ENCODE assay signal across 1 cellular context in the genomic region with DNA sequence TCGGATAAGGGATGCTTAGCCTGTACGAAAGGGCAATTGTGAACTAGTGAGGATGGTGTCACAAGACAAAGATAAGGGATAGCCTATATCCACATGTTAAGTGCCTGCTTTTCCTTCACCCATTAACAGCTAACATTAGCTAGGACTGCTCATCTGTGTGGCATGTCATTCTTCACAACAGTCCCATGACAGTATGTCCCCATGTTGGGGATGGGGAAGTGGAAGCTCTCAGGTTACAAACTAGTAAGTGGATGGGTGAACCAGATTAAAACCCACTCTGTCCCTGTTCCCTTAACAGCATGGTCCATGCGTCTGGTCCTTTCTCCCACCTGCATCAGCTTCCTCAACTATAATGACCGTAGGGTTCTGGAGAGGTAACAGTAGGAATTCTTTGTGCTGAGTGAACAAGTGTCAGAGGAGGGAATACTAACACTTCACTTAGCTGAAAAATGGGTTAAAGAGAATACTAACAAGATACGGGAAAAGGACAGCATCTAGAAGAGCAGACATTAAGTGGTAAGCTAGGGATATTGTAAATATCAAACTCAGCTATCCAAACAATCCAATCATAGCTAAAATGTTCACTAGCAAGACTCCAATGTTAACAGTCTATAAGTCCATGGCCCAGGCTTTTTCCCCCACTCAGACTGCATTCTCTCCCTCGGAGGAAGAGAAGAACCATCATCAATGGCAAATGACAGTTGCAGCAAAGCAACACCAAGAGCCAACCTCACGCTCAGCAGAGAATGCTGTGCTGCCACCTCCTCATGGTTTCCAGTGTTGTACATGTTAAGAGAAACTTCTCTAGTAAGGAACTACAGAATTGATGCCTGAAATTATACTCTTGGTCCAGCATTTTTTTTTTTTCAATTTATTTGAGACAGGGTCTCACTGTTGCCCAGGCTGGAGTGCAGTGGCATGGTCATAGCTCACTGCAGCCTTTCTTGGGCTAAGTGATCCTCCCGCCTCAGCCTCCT.
TF ChIP-seq lines count a peak whose summit lies in the region.

No MANE protein-coding gene starts in this region.

TF ChIP-seq in GM12878, 131 proteins besides CTCF, POLR2A, EP300 and RAD21 (continues in another document):
- TF ChIP-seq LARP7 (IDR thresholded peaks at IDR 0.05) (no peak), TCF7 (IDR thresholded peaks at IDR 0.05; ENCODE audit: borderline replicate concordance) (no peak), ESRRA (IDR thresholded peaks at IDR 0.05; ENCODE audit: low read length) (no peak), NRF1 (conservative IDR thresholded peaks at IDR 0.05; ENCODE audit: low read depth, low read length) (no peak), ZNF384 (IDR thresholded peaks at IDR 0.05; ENCODE audit: borderline replicate concordance, low read depth, low read length) (no peak), SPI1 (IDR thresholded peaks at IDR 0.05; ENCODE audit: borderline replicate concordance, insufficient read depth, low read depth, low read length) (0 out of 2 replicates have a peak, but pooled peaks have one; percentile 17), FOS (IDR thresholded peaks at IDR 0.05; ENCODE audit: borderline replicate concordance, extremely low read depth, insufficient read length) (no peak), HCFC1 (IDR thresholded peaks at IDR 0.05; ENCODE audit: low read length) (no peak), TCF12 (IDR thresholded peaks at IDR 0.05; ENCODE audit: low read depth, low read length) (no peak), MTA3 (IDR thresholded peaks at IDR 0.05; ENCODE audit: borderline replicate concordance, low read length) (0 out of 2 replicates have a peak, but pooled peaks have one; percentile 46), RAD51 (IDR thresholded peaks at IDR 0.05) (no peak), CHD4 (IDR thresholded peaks at IDR 0.05) (no peak), RELA (IDR thresholded peaks at IDR 0.05; ENCODE audit: borderline replicate concordance, partially characterized antibody) (no peak), RBBP5 (conservative IDR thresholded peaks at IDR 0.05) (no peak), NFYA (IDR thresholded peaks at IDR 0.05; ENCODE audit: borderline replicate concordance, low read depth, low read length) (no peak), PAX5 (IDR thresholded peaks at IDR 0.05; ENCODE audit: borderline replicate concordance, low read depth, low read length) (no peak), NR2F1 (conservative IDR thresholded peaks at IDR 0.05) (no peak), NBN (IDR thresholded peaks at IDR 0.05) (no peak), POLR2AphosphoS2 (IDR thresholded peaks at IDR 0.05; ENCODE audit: low read depth, low read length) (peak; percentile 46; the same call in 1 of the 2 replicates), POLR2AphosphoS5 (IDR thresholded peaks at IDR 0.05; ENCODE audit: low read length) (peak; percentile 21; the same call in 1 of the 2 replicates), CREB1 (IDR thresholded peaks at IDR 0.05; ENCODE audit: low read depth) (0 out of 2 replicates have a peak, but pooled peaks have one; percentile 8), PML (IDR thresholded peaks at IDR 0.05; ENCODE audit: low read length) (peak; percentile 70; the same call in 1 of the 2 replicates), CHD2 (IDR thresholded peaks at IDR 0.05; ENCODE audit: borderline replicate concordance, low read depth, low read length) (no peak), ZBED1 (IDR thresholded peaks at IDR 0.05; ENCODE audit: borderline replicate concordance) (peak; percentile 24; the same call in 1 of the 2 replicates)
- TF ChIP-seq, protein P1, sequence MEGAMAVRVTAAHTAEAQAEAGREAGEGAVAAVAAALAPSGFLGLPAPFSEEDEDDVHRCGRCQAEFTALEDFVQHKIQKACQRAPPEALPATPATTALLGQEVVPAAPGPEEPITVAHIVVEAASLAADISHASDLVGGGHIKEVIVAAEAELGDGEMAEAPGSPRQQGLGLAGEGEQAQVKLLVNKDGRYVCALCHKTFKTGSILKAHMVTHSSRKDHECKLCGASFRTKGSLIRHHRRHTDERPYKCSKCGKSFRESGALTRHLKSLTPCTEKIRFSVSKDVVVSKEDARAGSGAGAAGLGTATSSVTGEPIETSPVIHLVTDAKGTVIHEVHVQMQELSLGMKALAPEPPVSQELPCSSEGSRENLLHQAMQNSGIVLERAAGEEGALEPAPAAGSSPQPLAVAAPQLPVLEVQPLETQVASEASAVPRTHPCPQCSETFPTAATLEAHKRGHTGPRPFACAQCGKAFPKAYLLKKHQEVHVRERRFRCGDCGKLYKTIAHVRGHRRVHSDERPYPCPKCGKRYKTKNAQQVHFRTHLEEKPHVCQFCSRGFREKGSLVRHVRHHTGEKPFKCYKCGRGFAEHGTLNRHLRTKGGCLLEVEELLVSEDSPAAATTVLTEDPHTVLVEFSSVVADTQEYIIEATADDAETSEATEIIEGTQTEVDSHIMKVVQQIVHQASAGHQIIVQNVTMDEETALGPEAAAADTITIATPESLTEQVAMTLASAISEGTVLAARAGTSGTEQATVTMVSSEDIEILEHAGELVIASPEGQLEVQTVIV (IDR thresholded peaks at IDR 0.05; ENCODE audit: borderline replicate concordance, partially characterized antibody), result no peak
- TF ChIP-seq, protein P2, sequence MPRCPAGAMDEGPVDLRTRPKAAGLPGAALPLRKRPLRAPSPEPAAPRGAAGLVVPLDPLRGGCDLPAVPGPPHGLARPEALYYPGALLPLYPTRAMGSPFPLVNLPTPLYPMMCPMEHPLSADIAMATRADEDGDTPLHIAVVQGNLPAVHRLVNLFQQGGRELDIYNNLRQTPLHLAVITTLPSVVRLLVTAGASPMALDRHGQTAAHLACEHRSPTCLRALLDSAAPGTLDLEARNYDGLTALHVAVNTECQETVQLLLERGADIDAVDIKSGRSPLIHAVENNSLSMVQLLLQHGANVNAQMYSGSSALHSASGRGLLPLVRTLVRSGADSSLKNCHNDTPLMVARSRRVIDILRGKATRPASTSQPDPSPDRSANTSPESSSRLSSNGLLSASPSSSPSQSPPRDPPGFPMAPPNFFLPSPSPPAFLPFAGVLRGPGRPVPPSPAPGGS (IDR thresholded peaks at IDR 0.05; ENCODE audit: borderline replicate concordance, insufficient read depth, low read depth, low read length, poor library complexity, severe bottlenecking), result peak; percentile 17
- TF ChIP-seq, protein P3, sequence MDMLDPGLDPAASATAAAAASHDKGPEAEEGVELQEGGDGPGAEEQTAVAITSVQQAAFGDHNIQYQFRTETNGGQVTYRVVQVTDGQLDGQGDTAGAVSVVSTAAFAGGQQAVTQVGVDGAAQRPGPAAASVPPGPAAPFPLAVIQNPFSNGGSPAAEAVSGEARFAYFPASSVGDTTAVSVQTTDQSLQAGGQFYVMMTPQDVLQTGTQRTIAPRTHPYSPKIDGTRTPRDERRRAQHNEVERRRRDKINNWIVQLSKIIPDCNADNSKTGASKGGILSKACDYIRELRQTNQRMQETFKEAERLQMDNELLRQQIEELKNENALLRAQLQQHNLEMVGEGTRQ (IDR thresholded peaks at IDR 0.05; ENCODE audit: borderline replicate concordance, low read depth, low read length), result no peak
- TF ChIP-seq, protein P4, sequence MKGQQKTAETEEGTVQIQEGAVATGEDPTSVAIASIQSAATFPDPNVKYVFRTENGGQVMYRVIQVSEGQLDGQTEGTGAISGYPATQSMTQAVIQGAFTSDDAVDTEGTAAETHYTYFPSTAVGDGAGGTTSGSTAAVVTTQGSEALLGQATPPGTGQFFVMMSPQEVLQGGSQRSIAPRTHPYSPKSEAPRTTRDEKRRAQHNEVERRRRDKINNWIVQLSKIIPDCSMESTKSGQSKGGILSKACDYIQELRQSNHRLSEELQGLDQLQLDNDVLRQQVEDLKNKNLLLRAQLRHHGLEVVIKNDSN (IDR thresholded peaks at IDR 0.05; ENCODE audit: borderline replicate concordance, extremely low read length, insufficient read depth, low read depth, low read length), result no peak
- TF ChIP-seq, protein P5, sequence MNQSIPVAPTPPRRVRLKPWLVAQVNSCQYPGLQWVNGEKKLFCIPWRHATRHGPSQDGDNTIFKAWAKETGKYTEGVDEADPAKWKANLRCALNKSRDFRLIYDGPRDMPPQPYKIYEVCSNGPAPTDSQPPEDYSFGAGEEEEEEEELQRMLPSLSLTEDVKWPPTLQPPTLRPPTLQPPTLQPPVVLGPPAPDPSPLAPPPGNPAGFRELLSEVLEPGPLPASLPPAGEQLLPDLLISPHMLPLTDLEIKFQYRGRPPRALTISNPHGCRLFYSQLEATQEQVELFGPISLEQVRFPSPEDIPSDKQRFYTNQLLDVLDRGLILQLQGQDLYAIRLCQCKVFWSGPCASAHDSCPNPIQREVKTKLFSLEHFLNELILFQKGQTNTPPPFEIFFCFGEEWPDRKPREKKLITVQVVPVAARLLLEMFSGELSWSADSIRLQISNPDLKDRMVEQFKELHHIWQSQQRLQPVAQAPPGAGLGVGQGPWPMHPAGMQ (IDR thresholded peaks at IDR 0.05; ENCODE audit: borderline replicate concordance), result no peak
- TF ChIP-seq, protein P6, sequence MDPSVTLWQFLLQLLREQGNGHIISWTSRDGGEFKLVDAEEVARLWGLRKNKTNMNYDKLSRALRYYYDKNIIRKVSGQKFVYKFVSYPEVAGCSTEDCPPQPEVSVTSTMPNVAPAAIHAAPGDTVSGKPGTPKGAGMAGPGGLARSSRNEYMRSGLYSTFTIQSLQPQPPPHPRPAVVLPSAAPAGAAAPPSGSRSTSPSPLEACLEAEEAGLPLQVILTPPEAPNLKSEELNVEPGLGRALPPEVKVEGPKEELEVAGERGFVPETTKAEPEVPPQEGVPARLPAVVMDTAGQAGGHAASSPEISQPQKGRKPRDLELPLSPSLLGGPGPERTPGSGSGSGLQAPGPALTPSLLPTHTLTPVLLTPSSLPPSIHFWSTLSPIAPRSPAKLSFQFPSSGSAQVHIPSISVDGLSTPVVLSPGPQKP (IDR thresholded peaks at IDR 0.05; ENCODE audit: low read depth, low read length), result no peak
- TF ChIP-seq, protein P7, sequence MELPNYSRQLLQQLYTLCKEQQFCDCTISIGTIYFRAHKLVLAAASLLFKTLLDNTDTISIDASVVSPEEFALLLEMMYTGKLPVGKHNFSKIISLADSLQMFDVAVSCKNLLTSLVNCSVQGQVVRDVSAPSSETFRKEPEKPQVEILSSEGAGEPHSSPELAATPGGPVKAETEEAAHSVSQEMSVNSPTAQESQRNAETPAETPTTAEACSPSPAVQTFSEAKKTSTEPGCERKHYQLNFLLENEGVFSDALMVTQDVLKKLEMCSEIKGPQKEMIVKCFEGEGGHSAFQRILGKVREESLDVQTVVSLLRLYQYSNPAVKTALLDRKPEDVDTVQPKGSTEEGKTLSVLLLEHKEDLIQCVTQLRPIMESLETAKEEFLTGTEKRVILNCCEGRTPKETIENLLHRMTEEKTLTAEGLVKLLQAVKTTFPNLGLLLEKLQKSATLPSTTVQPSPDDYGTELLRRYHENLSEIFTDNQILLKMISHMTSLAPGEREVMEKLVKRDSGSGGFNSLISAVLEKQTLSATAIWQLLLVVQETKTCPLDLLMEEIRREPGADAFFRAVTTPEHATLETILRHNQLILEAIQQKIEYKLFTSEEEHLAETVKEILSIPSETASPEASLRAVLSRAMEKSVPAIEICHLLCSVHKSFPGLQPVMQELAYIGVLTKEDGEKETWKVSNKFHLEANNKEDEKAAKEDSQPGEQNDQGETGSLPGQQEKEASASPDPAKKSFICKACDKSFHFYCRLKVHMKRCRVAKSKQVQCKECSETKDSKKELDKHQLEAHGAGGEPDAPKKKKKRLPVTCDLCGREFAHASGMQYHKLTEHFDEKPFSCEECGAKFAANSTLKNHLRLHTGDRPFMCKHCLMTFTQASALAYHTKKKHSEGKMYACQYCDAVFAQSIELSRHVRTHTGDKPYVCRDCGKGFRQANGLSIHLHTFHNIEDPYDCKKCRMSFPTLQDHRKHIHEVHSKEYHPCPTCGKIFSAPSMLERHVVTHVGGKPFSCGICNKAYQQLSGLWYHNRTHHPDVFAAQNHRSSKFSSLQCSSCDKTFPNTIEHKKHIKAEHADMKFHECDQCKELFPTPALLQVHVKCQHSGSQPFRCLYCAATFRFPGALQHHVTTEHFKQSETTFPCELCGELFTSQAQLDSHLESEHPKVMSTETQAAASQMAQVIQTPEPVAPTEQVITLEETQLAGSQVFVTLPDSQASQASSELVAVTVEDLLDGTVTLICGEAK (IDR thresholded peaks at IDR 0.05; ENCODE audit: borderline replicate concordance), result no peak
- TF ChIP-seq, protein P8, sequence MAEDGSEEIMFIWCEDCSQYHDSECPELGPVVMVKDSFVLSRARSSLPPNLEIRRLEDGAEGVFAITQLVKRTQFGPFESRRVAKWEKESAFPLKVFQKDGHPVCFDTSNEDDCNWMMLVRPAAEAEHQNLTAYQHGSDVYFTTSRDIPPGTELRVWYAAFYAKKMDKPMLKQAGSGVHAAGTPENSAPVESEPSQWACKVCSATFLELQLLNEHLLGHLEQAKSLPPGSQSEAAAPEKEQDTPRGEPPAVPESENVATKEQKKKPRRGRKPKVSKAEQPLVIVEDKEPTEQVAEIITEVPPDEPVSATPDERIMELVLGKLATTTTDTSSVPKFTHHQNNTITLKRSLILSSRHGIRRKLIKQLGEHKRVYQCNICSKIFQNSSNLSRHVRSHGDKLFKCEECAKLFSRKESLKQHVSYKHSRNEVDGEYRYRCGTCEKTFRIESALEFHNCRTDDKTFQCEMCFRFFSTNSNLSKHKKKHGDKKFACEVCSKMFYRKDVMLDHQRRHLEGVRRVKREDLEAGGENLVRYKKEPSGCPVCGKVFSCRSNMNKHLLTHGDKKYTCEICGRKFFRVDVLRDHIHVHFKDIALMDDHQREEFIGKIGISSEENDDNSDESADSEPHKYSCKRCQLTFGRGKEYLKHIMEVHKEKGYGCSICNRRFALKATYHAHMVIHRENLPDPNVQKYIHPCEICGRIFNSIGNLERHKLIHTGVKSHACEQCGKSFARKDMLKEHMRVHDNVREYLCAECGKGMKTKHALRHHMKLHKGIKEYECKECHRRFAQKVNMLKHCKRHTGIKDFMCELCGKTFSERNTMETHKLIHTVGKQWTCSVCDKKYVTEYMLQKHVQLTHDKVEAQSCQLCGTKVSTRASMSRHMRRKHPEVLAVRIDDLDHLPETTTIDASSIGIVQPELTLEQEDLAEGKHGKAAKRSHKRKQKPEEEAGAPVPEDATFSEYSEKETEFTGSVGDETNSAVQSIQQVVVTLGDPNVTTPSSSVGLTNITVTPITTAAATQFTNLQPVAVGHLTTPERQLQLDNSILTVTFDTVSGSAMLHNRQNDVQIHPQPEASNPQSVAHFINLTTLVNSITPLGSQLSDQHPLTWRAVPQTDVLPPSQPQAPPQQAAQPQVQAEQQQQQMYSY (CRISPR knock-in tag; IDR thresholded peaks at IDR 0.05), result no peak
- TF ChIP-seq, protein P9, sequence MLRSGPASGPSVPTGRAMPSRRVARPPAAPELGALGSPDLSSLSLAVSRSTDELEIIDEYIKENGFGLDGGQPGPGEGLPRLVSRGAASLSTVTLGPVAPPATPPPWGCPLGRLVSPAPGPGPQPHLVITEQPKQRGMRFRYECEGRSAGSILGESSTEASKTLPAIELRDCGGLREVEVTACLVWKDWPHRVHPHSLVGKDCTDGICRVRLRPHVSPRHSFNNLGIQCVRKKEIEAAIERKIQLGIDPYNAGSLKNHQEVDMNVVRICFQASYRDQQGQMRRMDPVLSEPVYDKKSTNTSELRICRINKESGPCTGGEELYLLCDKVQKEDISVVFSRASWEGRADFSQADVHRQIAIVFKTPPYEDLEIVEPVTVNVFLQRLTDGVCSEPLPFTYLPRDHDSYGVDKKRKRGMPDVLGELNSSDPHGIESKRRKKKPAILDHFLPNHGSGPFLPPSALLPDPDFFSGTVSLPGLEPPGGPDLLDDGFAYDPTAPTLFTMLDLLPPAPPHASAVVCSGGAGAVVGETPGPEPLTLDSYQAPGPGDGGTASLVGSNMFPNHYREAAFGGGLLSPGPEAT (IDR thresholded peaks at IDR 0.05; ENCODE audit: low read depth), result no peak
